Comparison of ENCODE assay signal across 6 cellular contexts in genomic region chr17:53129863-53130262, GRCh38.
"Had no signal": no experiment of that assay in that cellular context is flagged by ENCODE, and none has a peak within 500 bp of the region (broad histone marks: within the 10 kb centered on the region; RNA-seq: fewer than 3 reads in every experiment).

No MANE protein-coding gene starts in this region.

- H3K36me3 Mint-ChIP-seq: IgD-negative memory B cell had no signal

- H3K27me3 Mint-ChIP-seq: IgD-negative memory B cell had no signal

- H3K27ac ChIP-seq: HL-60 had no signal

- DNase-seq: IMR-90 had no signal

- ATAC-seq: HepG2, K562 had no signal

- H3K4me3 ChIP-seq: K562 had no signal

- H3K4me3 Mint-ChIP-seq: IgD-negative memory B cell had no signal

- FAIRE-seq: HepG2, HTR-8/SVneo, K562 had no signal

- H3K4me1 Mint-ChIP-seq: IgD-negative memory B cell had no signal

- H3K27ac Mint-ChIP-seq: IgD-negative memory B cell had no signal
